ENCODE assay signal across 9 cellular contexts in genomic region chr22:33922268-33922667, GRCh38. TPM values are rescaled to one million over a fixed set of nuclear protein-coding genes. Genes with fewer than 3 reads are reported as not detected.
DNase-seq lines count a peak whose midpoint lies in the region; ATAC-seq and TF ChIP-seq lines count a peak whose summit lies in the region.
"Had no signal": no experiment of that assay in that cellular context is flagged by ENCODE, and none has a peak within 500 bp of the region (broad histone marks: within the 10 kb centered on the region; RNA-seq: fewer than 3 reads in every experiment).

No MANE protein-coding gene starts in this region.

- TF ChIP-seq RAD21 in IMR-90 (IDR thresholded peaks at IDR 0.05; ENCODE audit: low read length), result peak; percentile 17; the same call in 1 of the 2 replicates

- POLR2A ChIA-PET in IMR-90 (lab: Charles Lee; ENCODE audit: unreplicated experiment), result interaction anchor here (0.7 kb wide), 1 partner anchor 471 kb away, joined by 3 read pairs; no protein-coding TSS in a partner anchor

- BruUV-seq in IMR-90 (replicated peaks; lab: Mats Ljungman, UMichigan), result no TSS peak

- H3K9me3 ChIP-seq in BLaER1 (no peaks in the 10 kb centered on the region), IMR-90 (ENCODE audit: control insufficient read depth, insufficient read depth, low read length) (no peaks in the 10 kb centered on the region), ascending aorta (no peaks in the 10 kb centered on the region), iPS-20b (ENCODE audit: insufficient read depth, low read depth, low read length) (no peaks in the 10 kb centered on the region), skeletal muscle satellite cell (replicated peaks; ENCODE audit: low read length) (no peaks in the 10 kb centered on the region)
- H3K9me3 ChIP-seq: neutrophil had no signal

- ATAC-seq in IMR-90 (ENCODE audit: low read depth) (no peak), esophagus mucosa (no peak), GM18861 (IDR thresholded peaks at IDR 0.05; ENCODE audit: unreplicated experiment) (no peak)

- no peak overlapping the region for H2BK20ac ChIP-seq in IMR-90 (ENCODE audit: low read depth, low read length)

- H4K8ac ChIP-seq in IMR-90 (ENCODE audit: low read depth in 2 of 2, low read length in 2 of 2), result no peak overlapping the region; a peak in 1 of 4 replicates

- no peak overlapping the region for H4K91ac ChIP-seq in IMR-90 (ENCODE audit: insufficient read depth, low read depth, low read length)

- CTCF ChIA-PET in IMR-90 (lab: Yijun Ruan, JAX), result interaction anchor here (0.6 to 1.4 kb wide), 4 partner anchors 17 to 1228 kb away, joined by 4 to 6 read pairs (median 4); no protein-coding TSS in a partner anchor

- H3K4me3 ChIP-seq in BLaER1 (peak overlapping the region; percentile 89), IMR-90 (ENCODE audit: insufficient read depth, low read depth, low read length) (peak overlapping the region; percentile 79), ascending aorta (peak overlapping the region; percentile 77 to 94), iPS-20b (ENCODE audit: low read length) (peak overlapping the region; percentile 92), skeletal muscle satellite cell (ENCODE audit: low read length) (peak overlapping the region; percentile 82)

- DNase-seq in IMR-90, result peak; percentile 34
- peak in 1 of 2 donors; percentile 66 for DNase-seq in ascending aorta (ENCODE audit: low spot score in 2 of 2)
- no peak for DNase-seq in GM13976 (ENCODE audit: low spot score)

- H3K4ac ChIP-seq in IMR-90 (ENCODE audit: low read depth, low read length), result peak overlapping the region; percentile 57; the same call in 1 of the 2 replicates

- H2AK9ac ChIP-seq in IMR-90 (replicated peaks; ENCODE audit: low read depth, low read length, poor library complexity), result peak overlapping the region; percentile 66

- peaks cover 36% of the 10 kb centered on the region for H3K4me1 ChIP-seq in BLaER1
- H3K4me1 ChIP-seq in IMR-90 (ENCODE audit: control insufficient read depth, insufficient read depth, low read length), result no peaks in the 10 kb centered on the region
- H3K4me1 ChIP-seq in ascending aorta, result peaks cover 5 to 13% of the 10 kb centered on the region in 2 donors
- H3K4me1 ChIP-seq in iPS-20b (ENCODE audit: insufficient read depth, low read length), result peaks cover 16% of the 10 kb centered on the region; the same call in 1 of the 2 replicates
- peaks cover 12% of the 10 kb centered on the region for H3K4me1 ChIP-seq in skeletal muscle satellite cell (ENCODE audit: control insufficient read depth, insufficient read depth, low read length)

- intact Hi-C loops in IMR-90 (cut with micrococcal nuclease) (loop anchor here (2.0 to 5.0 kb wide), 4 partner anchors 120 to 1311 kb away; no protein-coding TSS in a partner anchor), ascending aorta (cut with DNase I) (loop anchor here (5.0 to 10.0 kb wide), 3 partner anchors 120 to 1447 kb away; partner anchors contain the start of gene FBXO7)

- H3K23ac ChIP-seq in IMR-90 (ENCODE audit: low read depth, low read length), result peak overlapping the region; percentile 86

- H2BK15ac ChIP-seq in IMR-90 (ENCODE audit: low read depth, low read length), result no peak overlapping the region

- no peak overlapping the region; the same call in 1 of the 2 replicates for H3K14ac ChIP-seq in IMR-90 (replicated peaks; ENCODE audit: low read depth, low read length)

- H3K36me3 ChIP-seq in BLaER1, result no peaks in the 10 kb centered on the region
- no peaks in the 10 kb centered on the region for H3K36me3 ChIP-seq in IMR-90 (ENCODE audit: control insufficient read depth, insufficient read depth, low read length)
- no peaks in the 10 kb centered on the region for H3K36me3 ChIP-seq in ascending aorta
- no peaks in the 10 kb centered on the region for H3K36me3 ChIP-seq in iPS-20b (ENCODE audit: insufficient read depth, low read depth, low read length)
- no peaks in the 10 kb centered on the region for H3K36me3 ChIP-seq in skeletal muscle satellite cell (ENCODE audit: insufficient read depth, low read length)
- H3K36me3 ChIP-seq: neutrophil had no signal

- dilution Hi-C loops in IMR-90 (cut with HindIII; ENCODE audit: low sequenced_read_pairs, unreplicated experiment), result no loop called here

- 3% methylated on average over 7 of the region's 28 CpGs; no CpG with 5 or more reads in 1 of the 2 experiments for WGBS in IMR-90 (ENCODE audit: extremely low coverage in 2 of 2, insufficient read length in 1 of 2), 2 experiments

- H4K5ac ChIP-seq in IMR-90 (ENCODE audit: low read depth, low read length), result no peak overlapping the region

- H3K18ac ChIP-seq in IMR-90 (ENCODE audit: low read depth, low read length), result peak overlapping the region; percentile 6

- TF ChIP-seq CTCF in IMR-90 (conservative IDR thresholded peaks at IDR 0.05; ENCODE audit: low read depth, low read length) (no peak), ascending aorta (IDR thresholded peaks at IDR 0.05) (no peak), GM13976 (IDR thresholded peaks at IDR 0.05; ENCODE audit: borderline replicate concordance, control extremely low read depth, extremely low read depth, insufficient read depth, missing control alignments) (no peak)

- peaks cover 6% of the 10 kb centered on the region; the same call in 1 of the 2 replicates for H3K27me3 ChIP-seq in BLaER1
- H3K27me3 ChIP-seq in IMR-90 (ENCODE audit: control insufficient read depth, insufficient read depth, low read length), result no peaks in the 10 kb centered on the region
- H3K27me3 ChIP-seq in ascending aorta, result no peaks in the 10 kb centered on the region
- H3K27me3 ChIP-seq in iPS-20b (ENCODE audit: insufficient read depth, low read length), result peaks cover 18% of the 10 kb centered on the region
- H3K27me3 ChIP-seq in skeletal muscle satellite cell (ENCODE audit: control insufficient read depth, insufficient read depth, low read length), result peaks cover 15% of the 10 kb centered on the region

- peaks cover 8 to 14% of the 10 kb centered on the region in 2 experiments; a peak in 2 of 4 replicates for H3K79me1 ChIP-seq in IMR-90 (ENCODE audit: low read depth in 1 of 2, low read length in 2 of 2)

- H3K9me1 ChIP-seq in IMR-90 (ENCODE audit: insufficient read depth, low read length), result no peaks in the 10 kb centered on the region

- no peak overlapping the region; the same call in 1 of the 2 replicates for H3K27ac ChIP-seq in BLaER1
- peak overlapping the region; percentile 31 for H3K27ac ChIP-seq in IMR-90 (ENCODE audit: insufficient read depth, low read length)
- H3K27ac ChIP-seq in ascending aorta, result peak overlapping the region; percentile 75 to 85
- H3K27ac ChIP-seq in iPS-20b (ENCODE audit: low read length), result no peak overlapping the region
- H3K27ac ChIP-seq: neutrophil had no signal

- peak overlapping the region; percentile 89 for H2AFZ ChIP-seq in IMR-90 (replicated peaks; ENCODE audit: low read length, poor library complexity)

- no peak overlapping the region for H2BK120ac ChIP-seq in IMR-90 (ENCODE audit: low read depth, low read length)

- H3K4me2 ChIP-seq in BLaER1, result peak overlapping the region; percentile 99
- H3K4me2 ChIP-seq in IMR-90 (ENCODE audit: low read depth, low read length), result peak overlapping the region; percentile 99
- H3K4me2 ChIP-seq in skeletal muscle satellite cell (ENCODE audit: low read length), result peak overlapping the region; percentile 98

- H2AK5ac ChIP-seq in IMR-90 (ENCODE audit: low read depth, low read length), result no peak overlapping the region

- H3K56ac ChIP-seq in IMR-90 (ENCODE audit: extremely low read depth, insufficient read depth, low read length), result peak overlapping the region; percentile 8; the same call in 1 of the 2 replicates

- H4K20me1 ChIP-seq in BLaER1 (peaks cover 29% of the 10 kb centered on the region), IMR-90 (ENCODE audit: insufficient read depth, low read length) (peaks cover 6% of the 10 kb centered on the region; the same call in 1 of the 2 replicates)

- in situ Hi-C loops in IMR-90 (cut with MboI; ENCODE audit: low sequenced_read_pairs) (loop anchor here (10.0 kb wide), 2 partner anchors 407 to 1233 kb away; no protein-coding TSS in a partner anchor), GM13976 (cut with MboI; ENCODE audit: low sequenced_read_pairs, unreplicated experiment) (loop anchor here (10.0 kb wide), 1 partner anchor 183 kb away; no protein-coding TSS in a partner anchor)

- H3K9ac ChIP-seq in BLaER1 (peak overlapping the region; percentile 78), IMR-90 (ENCODE audit: low read depth, low read length) (peak overlapping the region; percentile 66), iPS-20b (ENCODE audit: low read depth, low read length) (peak overlapping the region; percentile 89), skeletal muscle satellite cell (ENCODE audit: low read depth, low read length) (peak overlapping the region; percentile 51)

- no peak for TF ChIP-seq POLR2A in IMR-90 (IDR thresholded peaks at IDR 0.05; ENCODE audit: low read depth, low read length)

- H2BK5ac ChIP-seq in IMR-90 (ENCODE audit: low read depth, low read length, poor library complexity, severe bottlenecking), result peak overlapping the region; percentile 7

TF ChIP-seq in IMR-90, 13 proteins besides CTCF, POLR2A, EP300 and RAD21 (continues in another document):
- TF ChIP-seq RCOR1 (IDR thresholded peaks at IDR 0.05; ENCODE audit: insufficient replicate concordance, low read length) (no peak), CEBPB (IDR thresholded peaks at IDR 0.05; ENCODE audit: low read depth, low read length) (no peak), CHD1 (IDR thresholded peaks at IDR 0.05; ENCODE audit: low read depth, low read length) (no peak), RFX5 (IDR thresholded peaks at IDR 0.05; ENCODE audit: low read depth, low read length) (no peak), ELK1 (IDR thresholded peaks at IDR 0.05; ENCODE audit: borderline replicate concordance, low read depth, low read length) (no peak)

RNA-seq across cellular contexts. Expression of gene LARGE1, which starts 2.0 kb away (rescaled TPM):
- total RNA-seq in IMR-90 (2012; rRNA removed) (7.2 and 12.4 TPM in 2 replicates), ascending aorta (40.6 TPM), esophagus mucosa (6.2 TPM)
- 6.2 and 6.5 TPM in 2 replicates for polyA plus RNA-seq in IMR-90 (2012; rRNA removed)
- 6.6 and 16.6 TPM in 2 replicates for polyA plus RNA-seq in IMR-90 (2012; cell fraction: cytosol; rRNA removed)
- 3.8 and 4.1 TPM in 2 replicates for polyA plus RNA-seq in IMR-90 (2012; cell fraction: nucleus; rRNA removed; ENCODE audit: low replicate concordance)
- total RNA-seq in skeletal muscle satellite cell (2012; rRNA removed), result 6.8 and 10.3 TPM in 2 replicates

Comparison
In these comparisons a context has a peak if more than half of its experiments do, and no peak if none do; other contexts are left out.
1. H3K27ac ChIP-seq: peak in IMR-90 (single experiment) and ascending aorta (2 of 2); none in BLaER1 (single experiment) and iPS-20b (single experiment).
2. Peak in every context shown above with its lines, with median percentiles within 50 percentile points of each other: H3K4me2 ChIP-seq, H3K4me3 ChIP-seq and H3K9ac ChIP-seq.